ENCODE assay signal across 10 cellular contexts in genomic region chr14:75274899-75275569, GRCh38. TPM values are rescaled to one million over a fixed set of nuclear protein-coding genes. Genes with fewer than 3 reads are reported as not detected.
DNase-seq lines count a peak whose midpoint lies in the region; ATAC-seq, FAIRE-seq and TF ChIP-seq lines count a peak whose summit lies in the region.
"Had no signal": no experiment of that assay in that cellular context is flagged by ENCODE, and none has a peak within 500 bp of the region (broad histone marks: within the 10 kb centered on the region; RNA-seq: fewer than 3 reads in every experiment).

No MANE protein-coding gene starts in this region.

- no peak for FAIRE-seq in H54 (lab: Jason Lieb, UNC)
- no peak for FAIRE-seq in RCC 7860 (lab: Jason Lieb, UNC)
- FAIRE-seq: A204.1 had no signal

- ATAC-seq in activated CD4-positive, alpha-beta T cell treated with anti-CD3 and anti-CD28 coated beads for 36 hours: no peak
- ATAC-seq in activated naive CD8-positive, alpha-beta T cell treated with anti-CD3 and anti-CD28 coated beads, Interleukin-2, amount 50 U/mL, for 24 hours: no peak
- ATAC-seq in left lung (no peak), thoracic aorta (ENCODE audit: insufficient number of reproducible peaks, low FRiP score, low read depth) (no peak), GM18867 (IDR thresholded peaks at IDR 0.05; ENCODE audit: unreplicated experiment) (no peak)

- DNase-seq in activated CD4-positive, alpha-beta T cell treated with anti-CD3 and anti-CD28 coated beads for 36 hours: peak; percentile 41
- DNase-seq in activated CD4-positive, alpha-beta T cell treated with anti-CD3 and anti-CD28 coated beads for 48 hours: no peak
- peak; percentile 31 for DNase-seq in activated naive CD8-positive, alpha-beta T cell treated with anti-CD3 and anti-CD28 coated beads, Interleukin-2, amount 50 U/mL, for 24 hours
- DNase-seq in left lung: peak; percentile 87
- no peak for DNase-seq in thoracic aorta (ENCODE audit: low spot score)
- no peak for DNase-seq in H54 (ENCODE audit: insufficient read length, low spot score)
- no peak for DNase-seq in RCC 7860 (ENCODE audit: low spot score)

- peaks cover 33% of the 10 kb centered on the region for H3K27me3 Mint-ChIP-seq in activated CD4-positive, alpha-beta T cell treated with anti-CD3 and anti-CD28 coated beads for 36 hours
- H3K27me3 Mint-ChIP-seq in activated naive CD8-positive, alpha-beta T cell treated with anti-CD3 and anti-CD28 coated beads, Interleukin-2, amount 50 U/mL, for 24 hours: peaks cover 42% of the 10 kb centered on the region

- CTCF ChIA-PET in activated CD4-positive, alpha-beta T cell treated with anti-CD3 and anti-CD28 coated beads for 36 hours (lab: Charles Lee): interaction anchor here (1.0 to 2.2 kb wide), 2 partner anchors 15 to 20 kb away, joined by 3 to 8 read pairs; no protein-coding TSS in a partner anchor

- peaks cover 8% of the 10 kb centered on the region for H3K36me3 Mint-ChIP-seq in activated CD4-positive, alpha-beta T cell treated with anti-CD3 and anti-CD28 coated beads for 36 hours (ENCODE audit: low read depth)
- H3K36me3 Mint-ChIP-seq in activated naive CD8-positive, alpha-beta T cell treated with anti-CD3 and anti-CD28 coated beads, Interleukin-2, amount 50 U/mL, for 24 hours (ENCODE audit: low read depth): peaks cover 11% of the 10 kb centered on the region

- H3K27me3 ChIP-seq in left lung: no peaks in the 10 kb centered on the region
- H3K27me3 ChIP-seq in thoracic aorta (replicated peaks; ENCODE audit: insufficient read depth): no peaks in the 10 kb centered on the region

- no peaks in the 10 kb centered on the region for H3K9me3 Mint-ChIP-seq in activated CD4-positive, alpha-beta T cell treated with anti-CD3 and anti-CD28 coated beads for 36 hours (ENCODE audit: low read depth)
- no peaks in the 10 kb centered on the region for H3K9me3 Mint-ChIP-seq in activated naive CD8-positive, alpha-beta T cell treated with anti-CD3 and anti-CD28 coated beads, Interleukin-2, amount 50 U/mL, for 24 hours

- peaks cover 32% of the 10 kb centered on the region for H3K4me1 Mint-ChIP-seq in activated CD4-positive, alpha-beta T cell treated with anti-CD3 and anti-CD28 coated beads for 36 hours
- H3K4me1 Mint-ChIP-seq in activated naive CD8-positive, alpha-beta T cell treated with anti-CD3 and anti-CD28 coated beads, Interleukin-2, amount 50 U/mL, for 24 hours: peaks cover 55% of the 10 kb centered on the region

- no peaks in the 10 kb centered on the region for H3K9me3 ChIP-seq in left lung
- H3K9me3 ChIP-seq in thoracic aorta: no peaks in the 10 kb centered on the region

- H3K4me3 Mint-ChIP-seq in activated CD4-positive, alpha-beta T cell treated with anti-CD3 and anti-CD28 coated beads for 36 hours: no peak overlapping the region
- no peak overlapping the region for H3K4me3 Mint-ChIP-seq in activated naive CD8-positive, alpha-beta T cell treated with anti-CD3 and anti-CD28 coated beads, Interleukin-2, amount 50 U/mL, for 24 hours

- peaks cover 0 to 6% of the 10 kb centered on the region in 2 donors for H3K36me3 ChIP-seq in left lung
- H3K36me3 ChIP-seq in thoracic aorta: no peaks in the 10 kb centered on the region

- no peak overlapping the region for H3K27ac Mint-ChIP-seq in activated CD4-positive, alpha-beta T cell treated with anti-CD3 and anti-CD28 coated beads for 36 hours
- H3K27ac Mint-ChIP-seq in activated naive CD8-positive, alpha-beta T cell treated with anti-CD3 and anti-CD28 coated beads, Interleukin-2, amount 50 U/mL, for 24 hours: peak overlapping the region; percentile 8

- peaks cover 11 to 48% of the 10 kb centered on the region in 2 donors for H3K4me1 ChIP-seq in left lung
- H3K4me1 ChIP-seq in thoracic aorta (ENCODE audit: control insufficient read depth in 1 of 2, low read depth in 2 of 2): peaks cover 21 to 29% of the 10 kb centered on the region in 2 donors

- TF ChIP-seq CTCF in left lung (IDR thresholded peaks at IDR 0.05) (no peak), thoracic aorta (IDR thresholded peaks at IDR 0.05) (no peak)

- intact Hi-C loops in activated CD4-positive, alpha-beta T cell treated with anti-CD3 and anti-CD28 coated beads for 36 hours (cut with DNase I, micrococcal nuclease): loop anchor here in 1 of 2 experiments (10.0 kb wide), 1 partner anchor 510 kb away; the partner anchor contains the start of gene YLPM1
- intact Hi-C loops in left lung (cut with DNase I): no loop called here

- H3K27ac ChIP-seq in left lung (peak overlapping the region in 1 of 2 donors; percentile 100), thoracic aorta (peak overlapping the region; percentile 98 to 100)
- H3K27ac ChIP-seq: SK-N-MC had no signal

- POLR2A ChIA-PET in activated CD4-positive, alpha-beta T cell treated with anti-CD3 and anti-CD28 coated beads for 36 hours (lab: Charles Lee): no interaction called here

- H3K4me3 ChIP-seq in left lung (no peak overlapping the region), thoracic aorta (no peak overlapping the region)
- H3K4me3 ChIP-seq: SK-N-MC had no signal

- TF ChIP-seq POLR2A in H54 (IDR thresholded peaks at IDR 0.05; ENCODE audit: low read depth, low read length): no peak

RNA-seq across cellular contexts. Expression of gene FOS, which starts 3.6 kb away (rescaled TPM):
- total RNA-seq in activated CD4-positive, alpha-beta T cell treated with anti-CD3 and anti-CD28 coated beads for 36 hours: 10 to 100 TPM; 16.0 to 21.1 TPM
- total RNA-seq in left lung: 100 to 1,000 TPM in 1 of 2 donors, 10 to 100 TPM in 1; 92.2 to 264 TPM
- total RNA-seq in thoracic aorta: 1,000 to 10,000 TPM in 1 of 2 donors, 100 to 1,000 TPM in 1; 358 to 3,038 TPM

Comparison
In these comparisons a context has a peak if more than half of its experiments do, and no peak if none do; other contexts are left out.
1. DNase-seq: peak in activated CD4-positive, alpha-beta T cell treated with anti-CD3 and anti-CD28 coated beads for 36 hours (single experiment), activated naive CD8-positive, alpha-beta T cell treated with anti-CD3 and anti-CD28 coated beads, Interleukin-2, amount 50 U/mL, for 24 hours (single experiment) and left lung (2 of 2); none in activated CD4-positive, alpha-beta T cell treated with anti-CD3 and anti-CD28 coated beads for 48 hours (single experiment), thoracic aorta (single experiment), H54 (single experiment) and RCC 7860 (single experiment).
2. RNA of gene FOS, which starts 3.6 kb away (total RNA-seq): 358 to 3,038 TPM in thoracic aorta and 92.2 to 264 TPM in left lung; 16.0 to 21.1 TPM in activated CD4-positive, alpha-beta T cell treated with anti-CD3 and anti-CD28 coated beads for 36 hours; every median in the first group is over 4 times any median in the second.